ENCODE assay signal across 27 cellular contexts in the genomic region with DNA sequence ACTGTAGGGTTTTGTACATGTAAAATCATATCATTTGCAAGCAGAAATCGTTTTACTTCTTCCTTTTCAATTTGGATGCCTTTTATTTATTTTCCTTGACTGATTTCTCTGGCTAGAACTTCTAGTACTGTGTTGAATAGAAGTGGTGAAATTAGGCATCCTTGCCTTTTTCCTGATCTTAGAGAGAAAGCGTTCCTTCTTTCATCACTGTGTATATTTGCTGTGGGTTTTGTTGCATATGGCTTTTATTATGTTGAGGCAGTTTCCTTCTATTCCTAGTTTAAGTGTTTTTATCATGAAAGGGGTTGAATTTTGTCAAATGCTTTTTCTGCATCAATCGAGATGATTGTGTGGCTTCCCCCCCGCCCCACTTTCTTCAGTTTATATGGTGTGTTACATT.
"Had no signal": no experiment of that assay in that cellular context is flagged by ENCODE, and none has a peak within 500 bp of the region (broad histone marks: within the 10 kb centered on the region; RNA-seq: fewer than 3 reads in every experiment).

No MANE protein-coding gene starts in this region.

- H3K36me3 Mint-ChIP-seq: stimulated activated effector memory CD8-positive, alpha-beta T cell treated with anti-CD3 and anti-CD28 coated beads, Interleukin-12 subunit alpha, Interleukin-12 subunit beta, amount 100 ng/mL, for 72 hours had no signal

- H3K4me1 Mint-ChIP-seq: nephron; neural progenitor cell; stimulated activated effector memory CD8-positive, alpha-beta T cell treated with anti-CD3 and anti-CD28 coated beads, Interleukin-12 subunit alpha, Interleukin-12 subunit beta, amount 100 ng/mL, for 72 hours had no signal

- H3K27me3 Mint-ChIP-seq: progenitor cell of endocrine pancreas; stimulated activated naive B cell treated with anti-CD40 and anti-IgM and Interleukin-4, amounts not matched to agents 10 μg/mL and 1 μg/mL and 100 μg/mL, for 72 hours; stimulated activated naive CD8-positive, alpha-beta T cell treated with anti-CD3 and anti-CD28 coated beads, Interleukin-15, Interleukin-2, amounts not matched to agents 100 ng/mL and 50 ng/mL, for 24 hours had no signal

- H3K27ac Mint-ChIP-seq: nephron; neural progenitor cell; progenitor cell of endocrine pancreas; stimulated activated effector memory CD8-positive, alpha-beta T cell treated with anti-CD3 and anti-CD28 coated beads, Interleukin-12 subunit alpha, Interleukin-12 subunit beta, amount 100 ng/mL, for 72 hours; stimulated activated naive B cell treated with anti-CD40 and anti-IgM and Interleukin-4, amounts not matched to agents 10 μg/mL and 1 μg/mL and 100 μg/mL, for 72 hours; stimulated activated naive CD8-positive, alpha-beta T cell treated with anti-CD3 and anti-CD28 coated beads, Interleukin-15, Interleukin-2, amounts not matched to agents 100 ng/mL and 50 ng/mL, for 24 hours had no signal

- H3K4me2 ChIP-seq: neural progenitor cell had no signal

- H3K79me2 ChIP-seq: parathyroid adenoma had no signal

- H3K36me3 ChIP-seq: neural progenitor cell, ovary, right lobe of liver, sigmoid colon, thoracic aorta, thyroid gland, upper lobe of left lung had no signal

- H3K27me3 ChIP-seq: neural progenitor cell, ovary, right lobe of liver, sigmoid colon, stomach, thyroid gland, tibial nerve, upper lobe of left lung, vagina had no signal

- H3K9me3 ChIP-seq: psoas muscle, right lobe of liver, thyroid gland, vagina had no signal

- H3K4me3 ChIP-seq: neural progenitor cell, ovary, psoas muscle, right lobe of liver, sigmoid colon, stomach, thoracic aorta, thyroid gland, tibial nerve, upper lobe of left lung, vagina had no signal

- H2AFZ ChIP-seq: neural progenitor cell, parathyroid adenoma had no signal

- H3K4me3 Mint-ChIP-seq: nephron; neural progenitor cell; stimulated activated effector memory CD8-positive, alpha-beta T cell treated with anti-CD3 and anti-CD28 coated beads, Interleukin-12 subunit alpha, Interleukin-12 subunit beta, amount 100 ng/mL, for 72 hours; stimulated activated naive B cell treated with anti-CD40 and anti-IgM and Interleukin-4, amounts not matched to agents 10 μg/mL and 1 μg/mL and 100 μg/mL, for 72 hours; stimulated activated naive CD8-positive, alpha-beta T cell treated with anti-CD3 and anti-CD28 coated beads, Interleukin-15, Interleukin-2, amounts not matched to agents 100 ng/mL and 50 ng/mL, for 24 hours had no signal

- DNase-seq: occipital lobe; ovary; posterior cingulate gyrus; psoas muscle; right cardiac atrium; right lobe of liver; sigmoid colon; small intestine; stimulated activated CD4-positive, alpha-beta T cell treated with anti-CD3 and anti-CD28 coated beads, Interleukin-15, amount 100 ng/mL, for 24 hours; stimulated activated CD4-positive, alpha-beta T cell treated with anti-CD3 and anti-CD28 coated beads, Interleukin-2, amount 100 ng/mL, for 24 hours; stimulated activated CD4-positive, alpha-beta T cell treated with anti-CD3 and anti-CD28 coated beads, Interleukin-2, amount 100 ng/mL, for 48 hours; stimulated activated CD4-positive, alpha-beta T cell treated with anti-CD3 and anti-CD28 coated beads, Interleukin-4, amount 100 ng/mL, for 24 hours; stimulated activated naive B cell treated with anti-CD40 and anti-IgM and Interleukin-4, amounts not matched to agents 10 μg/mL and 1 μg/mL and 100 μg/mL, for 72 hours; stimulated activated naive CD4-positive, alpha-beta T cell treated with Interleukin-2 at 50 U/mL for 16 hours; stomach; thyroid gland; trophoblast cell; upper lobe of left lung had no signal

- H3K4me1 ChIP-seq: neural progenitor cell, parathyroid adenoma, psoas muscle, right lobe of liver, sigmoid colon, stomach, thyroid gland, upper lobe of left lung, vagina had no signal

- H3K27ac ChIP-seq: neural progenitor cell, ovary, parathyroid adenoma, psoas muscle, right lobe of liver, sigmoid colon, stomach, thoracic aorta, thyroid gland, upper lobe of left lung, vagina had no signal
